In genomic region chr2:233107906-233108305, GRCh38 we compare ENCODE assay signal across 20 cellular contexts. TPM values are rescaled to one million over a fixed set of nuclear protein-coding genes. Genes with fewer than 3 reads are reported as not detected.
DNase-seq lines count a peak whose midpoint lies in the region; ATAC-seq and TF ChIP-seq lines count a peak whose summit lies in the region.
"Had no signal": no experiment of that assay in that cellular context is flagged by ENCODE, and none has a peak within 500 bp of the region (broad histone marks: within the 10 kb centered on the region; RNA-seq: fewer than 3 reads in every experiment).

No MANE protein-coding gene starts in this region.

- H3K4me3 Mint-ChIP-seq in naive thymus-derived CD8-positive, alpha-beta T cell, result peak overlapping the region in 3 of 10 donors; percentile 12 to 49 (median 30)
- no peak overlapping the region for H3K4me3 Mint-ChIP-seq in MCF 10A (ENCODE audit: unreplicated experiment)
- H3K4me3 Mint-ChIP-seq: activated CD8-positive, alpha-beta T cell treated with anti-CD3 and anti-CD28 coated beads, Interleukin-2, amount 10 ng/mL, durations not matched to agents 7 days and 5 days had no signal

- H3K27me3 ChIP-seq in upper lobe of right lung, result no peaks in the 10 kb centered on the region
- H3K27me3 ChIP-seq in effector memory CD4-positive, alpha-beta T cell (replicated peaks; ENCODE audit: control insufficient read depth, insufficient read depth, low read length, poor library complexity, severe bottlenecking), result no peaks in the 10 kb centered on the region

- peaks cover 49 to 89% (median 79%) of the 10 kb centered on the region in 4 donors for H3K4me1 Mint-ChIP-seq in naive thymus-derived CD8-positive, alpha-beta T cell
- H3K4me1 Mint-ChIP-seq in MCF 10A (ENCODE audit: insufficient read depth, unreplicated experiment), result peaks cover 6% of the 10 kb centered on the region

- no peak for ATAC-seq in activated naive CD4-positive, alpha-beta T cell treated with anti-CD3 and anti-CD28 coated beads, Interleukin-2, amount 50 U/mL, for 72 hours
- no peak for ATAC-seq in naive thymus-derived CD8-positive, alpha-beta T cell
- ATAC-seq in upper lobe of right lung, result peak; percentile 17
- ATAC-seq: activated CD8-positive, alpha-beta T cell treated with anti-CD3 and anti-CD28 coated beads, Interleukin-2, amount 10 ng/mL, durations not matched to agents 7 days and 5 days; left ventricle myocardium superior; Right ventricle myocardium inferior had no signal

- no peak overlapping the region for H3K4me3 ChIP-seq in upper lobe of right lung
- H3K4me3 ChIP-seq in effector memory CD4-positive, alpha-beta T cell (ENCODE audit: insufficient read depth, low read depth, low read length, poor library complexity, severe bottlenecking), result no peak overlapping the region
- H3K4me3 ChIP-seq: A549, HAP-1, suprapubic skin had no signal

- intact Hi-C loops in upper lobe of right lung (cut with DNase I) (no loop called here), MCF 10A (cut with micrococcal nuclease) (no loop called here)

- TF ChIP-seq CTCF in upper lobe of right lung (IDR thresholded peaks at IDR 0.05) (no peak), MCF 10A (IDR thresholded peaks at IDR 0.05; ENCODE audit: unreplicated experiment) (no peak)

- H3K36me3 ChIP-seq in upper lobe of right lung, result peaks cover 2% of the 10 kb centered on the region
- peaks cover 3% of the 10 kb centered on the region for H3K36me3 ChIP-seq in effector memory CD4-positive, alpha-beta T cell (ENCODE audit: control insufficient read depth, insufficient read depth, low read length)
- H3K36me3 ChIP-seq: HAP-1, suprapubic skin had no signal

- BruUV-seq in MCF 10A (replicated peaks; lab: Mats Ljungman, UMichigan), result no TSS peak

- H3K36me3 Mint-ChIP-seq in activated naive CD4-positive, alpha-beta T cell treated with anti-CD3 and anti-CD28 coated beads, Interleukin-2, amount 50 U/mL, for 72 hours, result peaks cover 0 to 16% of the 10 kb centered on the region in 2 donors
- peaks cover 0 to 28% (median 5%) of the 10 kb centered on the region in 3 donors for H3K36me3 Mint-ChIP-seq in naive thymus-derived CD8-positive, alpha-beta T cell
- no peaks in the 10 kb centered on the region for H3K36me3 Mint-ChIP-seq in MCF 10A (ENCODE audit: insufficient read depth, unreplicated experiment)

- POLR2A ChIA-PET in naive thymus-derived CD8-positive, alpha-beta T cell (lab: Charles Lee), result interaction anchor here (1.1 kb wide), 1 partner anchor 37 kb away, joined by 3 read pairs; no protein-coding TSS in a partner anchor
- POLR2A ChIA-PET in MCF 10A (lab: Yijun Ruan, JAX), result no interaction called here

- peaks cover 0 to 6% of the 10 kb centered on the region in 2 donors for H3K9me3 Mint-ChIP-seq in activated naive CD4-positive, alpha-beta T cell treated with anti-CD3 and anti-CD28 coated beads, Interleukin-2, amount 50 U/mL, for 72 hours
- H3K9me3 Mint-ChIP-seq in naive thymus-derived CD8-positive, alpha-beta T cell, result peaks cover 0 to 2% (median 0%) of the 10 kb centered on the region in 9 donors
- no peaks in the 10 kb centered on the region for H3K9me3 Mint-ChIP-seq in MCF 10A (ENCODE audit: unreplicated experiment)

- no peak for DNase-seq in activated naive CD4-positive, alpha-beta T cell treated with anti-CD3 and anti-CD28 coated beads, Interleukin-2, amount 50 U/mL, for 72 hours (ENCODE audit: low spot score in 2 of 2)
- DNase-seq in activated naive CD4-positive, alpha-beta T cell treated with anti-CD3 and anti-CD28 coated beads, Interleukin-2, amount 50 U/mL, for 16 hours, result no peak
- DNase-seq in astrocyte of the hippocampus (ENCODE audit: low read depth, low spot score), result peak; percentile 38
- no peak for DNase-seq in naive thymus-derived CD8-positive, alpha-beta T cell
- DNase-seq in upper lobe of right lung, result no peak
- no peak for DNase-seq in MCF 10A (ENCODE audit: unreplicated experiment)
- DNase-seq in A172 (ENCODE audit: low spot score), result no peak
- DNase-seq in effector memory CD4-positive, alpha-beta T cell, result no peak
- DNase-seq: activated CD8-positive, alpha-beta T cell treated with anti-CD3 and anti-CD28 coated beads, Interleukin-2, amount 10 ng/mL, durations not matched to agents 7 days and 5 days; amniotic stem cell; cortex of kidney; left ventricle myocardium superior; NCI-H1092 treated with DMSO at 0.1 percent for 48 hours; NCI-H2029; NCI-H2227 treated with DMSO at 0.1 percent for 48 hours; OCI-M1 had no signal

- CTCF ChIA-PET in MCF 10A (lab: Yijun Ruan, JAX), result no interaction called here

- no peaks in the 10 kb centered on the region for H3K9me3 ChIP-seq in upper lobe of right lung
- H3K9me3 ChIP-seq in effector memory CD4-positive, alpha-beta T cell (ENCODE audit: control insufficient read depth, low read length), result no peaks in the 10 kb centered on the region
- H3K9me3 ChIP-seq: A549, HAP-1, suprapubic skin had no signal

- H3K27ac Mint-ChIP-seq in activated naive CD4-positive, alpha-beta T cell treated with anti-CD3 and anti-CD28 coated beads, Interleukin-2, amount 50 U/mL, for 72 hours, result peak overlapping the region; percentile 50 to 91
- peak overlapping the region in 6 of 10 donors; percentile 41 to 92 (median 74) for H3K27ac Mint-ChIP-seq in naive thymus-derived CD8-positive, alpha-beta T cell
- no peak overlapping the region for H3K27ac Mint-ChIP-seq in MCF 10A (ENCODE audit: low read depth, unreplicated experiment)

- H3K4me1 ChIP-seq in upper lobe of right lung, result no peaks in the 10 kb centered on the region
- H3K4me1 ChIP-seq in effector memory CD4-positive, alpha-beta T cell (ENCODE audit: control insufficient read depth, insufficient read depth, low read length, poor library complexity, severe bottlenecking), result peaks cover 34% of the 10 kb centered on the region
- H3K4me1 ChIP-seq: A549 had no signal

- H3K27me3 Mint-ChIP-seq in naive thymus-derived CD8-positive, alpha-beta T cell, result no peaks in the 10 kb centered on the region
- H3K27me3 Mint-ChIP-seq in MCF 10A (ENCODE audit: insufficient read depth, unreplicated experiment), result peaks cover 18% of the 10 kb centered on the region

- no peak overlapping the region for H3K27ac ChIP-seq in upper lobe of right lung
- H3K27ac ChIP-seq in effector memory CD4-positive, alpha-beta T cell (ENCODE audit: insufficient read depth, low read length, poor library complexity, severe bottlenecking), result no peak overlapping the region
- H3K27ac ChIP-seq: A549, suprapubic skin had no signal

RNA-seq across cellular contexts. Expression of gene INPP5D, which starts 47.8 kb away (rescaled TPM):
- total RNA-seq in activated naive CD4-positive, alpha-beta T cell treated with anti-CD3 and anti-CD28 coated beads, Interleukin-2, amount 50 U/mL, for 72 hours, result 10 to 100 TPM; 70.7 to 71.1 TPM
- total RNA-seq in naive thymus-derived CD8-positive, alpha-beta T cell, result 100 to 1,000 TPM; 123 to 124 TPM
- 10 to 100 TPM; 36.4 to 88.3 (median 44.7) TPM for polyA plus RNA-seq in naive thymus-derived CD8-positive, alpha-beta T cell
- 33.3 TPM for total RNA-seq in upper lobe of right lung
- total RNA-seq in MCF 10A (2022), result 46.1 and 64.9 TPM in 2 replicates
- total RNA-seq in A172 (2014; rRNA removed; shearing (Covaris generic)), result 0.84 and 0.86 TPM in 2 replicates

Comparison
In these comparisons a context has a peak if more than half of its experiments do, and no peak if none do; other contexts are left out.
1. RNA of gene INPP5D, which starts 47.8 kb away (total RNA-seq): 123 to 124 TPM in naive thymus-derived CD8-positive, alpha-beta T cell, 70.7 to 71.1 TPM in activated naive CD4-positive, alpha-beta T cell treated with anti-CD3 and anti-CD28 coated beads, Interleukin-2, amount 50 U/mL, for 72 hours, 46.1 to 64.9 TPM in MCF 10A and 33.3 TPM in upper lobe of right lung (single experiment); 0.84 to 0.86 TPM in A172; every median in the first group is over 10 times any median in the second.